In the genomic region with DNA sequence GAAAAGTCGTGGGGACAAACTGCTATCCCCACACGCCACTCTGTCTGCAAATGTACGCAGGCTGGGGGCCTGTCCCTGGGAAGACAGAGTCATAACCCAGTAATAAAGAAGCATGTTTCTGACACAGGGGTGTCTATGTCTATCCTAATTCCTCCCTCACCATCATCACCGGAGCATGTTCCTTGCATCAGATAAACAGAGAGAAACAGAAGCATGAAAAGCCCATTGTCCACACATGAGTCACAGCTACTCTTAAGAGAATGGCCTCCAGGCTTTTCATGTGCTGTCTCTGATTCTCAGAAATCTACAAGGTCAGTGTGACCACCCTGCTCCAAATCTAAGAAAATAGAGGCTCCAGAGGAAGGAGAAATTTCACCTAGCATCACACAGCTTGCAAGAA, we compare ENCODE assay signal across 11 cellular contexts. TPM values are rescaled to one million over a fixed set of nuclear protein-coding genes. Genes with fewer than 3 reads are reported as not detected.
"Had no signal": no experiment of that assay in that cellular context is flagged by ENCODE, and none has a peak within 500 bp of the region (broad histone marks: within the 10 kb centered on the region; RNA-seq: fewer than 3 reads in every experiment).

No MANE protein-coding gene starts in this region.

RNA-seq across cellular contexts. Expression of a gene that starts 52.0 kb away (rescaled TPM):
- total RNA-seq: hepatocyte; lung microvascular endothelial cell; mesenteric fat pad; naive thymus-derived CD4-positive, alpha-beta T cell; natural killer cell treated with Interleukin-12 subunit alpha and Interleukin-12 subunit beta and Interleukin-15 and Interleukin-18, amount 100 ng/mL, for 72 hours; osteoblast; sigmoid colon; subcutaneous adipose tissue; suprapubic skin; thoracic aorta had no signal
- polyA plus RNA-seq: hepatocyte; naive thymus-derived CD4-positive, alpha-beta T cell; right cardiac atrium had no signal
